Comparison of ENCODE assay signal across 8 cellular contexts in genomic region chr16:9647981-9648701, GRCh38.
DNase-seq lines count a peak whose midpoint lies in the region; ATAC-seq, FAIRE-seq and TF ChIP-seq lines count a peak whose summit lies in the region.

No MANE protein-coding gene starts in this region.

- H3K79me2 ChIP-seq in astrocyte (ENCODE audit: insufficient read depth, low read length) = no peaks in the 10 kb centered on the region
- H3K79me2 ChIP-seq in keratinocyte (ENCODE audit: control insufficient read depth, insufficient read depth, low read length) = no peaks in the 10 kb centered on the region

- DNase-seq in COLO829 (ENCODE audit: low spot score) = peak; percentile 52
- DNase-seq in HS-5 (ENCODE audit: low read depth) = peak; percentile 22
- peak; percentile 12 for DNase-seq in astrocyte (ENCODE audit: low read depth)
- no peak for DNase-seq in keratinocyte (ENCODE audit: low read depth, low spot score)
- no peak for DNase-seq in activated CD8-positive, alpha-beta memory T cell treated with anti-CD3 and anti-CD28 coated beads, Interleukin-2, amount 50 U/mL, for 48 hours
- no peak for DNase-seq in activated CD4-positive, alpha-beta T cell treated with anti-CD3 and anti-CD28 coated beads, Interleukin-2, amount 10 ng/mL, durations not matched to agents 24 days and 14 days

- dilution Hi-C loops in keratinocyte (cut with MboI; ENCODE audit: extremely low pct_ligation_motif_present, low sequenced_read_pairs) = no loop called here

- H3K4me2 ChIP-seq in astrocyte (ENCODE audit: low read length) (no peak overlapping the region), keratinocyte (ENCODE audit: control insufficient read depth, extremely low read depth, insufficient read depth, low read depth, low read length) (no peak overlapping the region)

- H3K9me3 ChIP-seq in astrocyte (ENCODE audit: insufficient read depth, low read depth, low read length) (no peaks in the 10 kb centered on the region), keratinocyte (ENCODE audit: control insufficient read depth, low read depth, low read length) (no peaks in the 10 kb centered on the region)

- peaks cover 39% of the 10 kb centered on the region for H3K27me3 Mint-ChIP-seq in astrocyte (ENCODE audit: low read depth, unreplicated experiment)
- no peaks in the 10 kb centered on the region for H3K27me3 Mint-ChIP-seq in activated CD4-positive, alpha-beta T cell treated with anti-CD3 and anti-CD28 coated beads, Interleukin-2, amount 10 ng/mL, durations not matched to agents 24 days and 14 days

- H3K9ac ChIP-seq in astrocyte (ENCODE audit: low read length) = no peak overlapping the region
- H3K9ac ChIP-seq in keratinocyte (ENCODE audit: control insufficient read depth, extremely low read depth, insufficient read depth, low read length) = no peak overlapping the region

- no peak overlapping the region for H3K27ac Mint-ChIP-seq in astrocyte (ENCODE audit: unreplicated experiment)
- no peak overlapping the region for H3K27ac Mint-ChIP-seq in activated CD4-positive, alpha-beta T cell treated with anti-CD3 and anti-CD28 coated beads, Interleukin-2, amount 10 ng/mL, durations not matched to agents 24 days and 14 days

- no peaks in the 10 kb centered on the region for H3K4me1 ChIP-seq in astrocyte (ENCODE audit: insufficient read depth, low read length)
- no peaks in the 10 kb centered on the region for H3K4me1 ChIP-seq in keratinocyte (ENCODE audit: control insufficient read depth, extremely low read depth, insufficient read depth, low read length)

- H3K9me1 ChIP-seq in keratinocyte (ENCODE audit: control insufficient read depth, extremely low read depth, insufficient read depth, low read length) = no peaks in the 10 kb centered on the region

- ATAC-seq in HG02852 (IDR thresholded peaks at IDR 0.05; ENCODE audit: unreplicated experiment) (no peak), GM19395 (IDR thresholded peaks at IDR 0.05; ENCODE audit: unreplicated experiment) (no peak)

- H4K20me1 ChIP-seq in astrocyte (ENCODE audit: insufficient read depth, low read length) (no peaks in the 10 kb centered on the region), keratinocyte (ENCODE audit: control insufficient read depth, extremely low read depth, insufficient read depth, low read length) (no peaks in the 10 kb centered on the region)

- no peaks in the 10 kb centered on the region for H3K36me3 Mint-ChIP-seq in astrocyte (ENCODE audit: low read depth, unreplicated experiment)
- H3K36me3 Mint-ChIP-seq in activated CD4-positive, alpha-beta T cell treated with anti-CD3 and anti-CD28 coated beads, Interleukin-2, amount 10 ng/mL, durations not matched to agents 24 days and 14 days (ENCODE audit: low read depth) = no peaks in the 10 kb centered on the region

- H3K4me3 Mint-ChIP-seq in astrocyte (ENCODE audit: unreplicated experiment) = no peak overlapping the region
- H3K4me3 Mint-ChIP-seq in activated CD4-positive, alpha-beta T cell treated with anti-CD3 and anti-CD28 coated beads, Interleukin-2, amount 10 ng/mL, durations not matched to agents 24 days and 14 days = no peak overlapping the region

- H3K27me3 ChIP-seq in astrocyte (ENCODE audit: insufficient read depth, low read length) (no peaks in the 10 kb centered on the region), keratinocyte (ENCODE audit: control insufficient read depth, extremely low read depth, insufficient read depth, low read length) (no peaks in the 10 kb centered on the region)

- intact Hi-C loops in activated CD4-positive, alpha-beta T cell treated with anti-CD3 and anti-CD28 coated beads, Interleukin-2, amount 10 ng/mL, durations not matched to agents 24 days and 14 days (cut with micrococcal nuclease) = no loop called here

- peaks cover 3% of the 10 kb centered on the region for H3K9me3 Mint-ChIP-seq in astrocyte (ENCODE audit: unreplicated experiment)
- no peaks in the 10 kb centered on the region for H3K9me3 Mint-ChIP-seq in activated CD4-positive, alpha-beta T cell treated with anti-CD3 and anti-CD28 coated beads, Interleukin-2, amount 10 ng/mL, durations not matched to agents 24 days and 14 days

- H3K36me3 ChIP-seq in astrocyte (ENCODE audit: insufficient read depth, low read length) = no peaks in the 10 kb centered on the region
- H3K36me3 ChIP-seq in keratinocyte (ENCODE audit: control insufficient read depth in 2 of 2, extremely low read depth in 1 of 2, insufficient read depth in 2 of 2, low read length in 2 of 2) = no peaks in the 10 kb centered on the region

- H2AFZ ChIP-seq in astrocyte (ENCODE audit: low read depth, low read length) (no peak overlapping the region), keratinocyte (ENCODE audit: control insufficient read depth, low read length) (no peak overlapping the region)

- peak; percentile 77 for TF ChIP-seq CTCF in astrocyte (IDR thresholded peaks at IDR 0.05; ENCODE audit: insufficient read depth, low read depth, low read length)
- peak; percentile 49 to 74 (median 68) for TF ChIP-seq CTCF in keratinocyte (optimal IDR thresholded peaks at IDR 0.05 in 1 of 3, IDR thresholded peaks at IDR 0.05 in 1 of 3, conservative IDR thresholded peaks at IDR 0.05 in 1 of 3; ENCODE audit: extremely low read depth in 1 of 3, insufficient read depth in 2 of 3, low read length in 3 of 3)

- H3K4me1 Mint-ChIP-seq in astrocyte (ENCODE audit: low read depth, unreplicated experiment) = no peaks in the 10 kb centered on the region
- no peaks in the 10 kb centered on the region for H3K4me1 Mint-ChIP-seq in activated CD4-positive, alpha-beta T cell treated with anti-CD3 and anti-CD28 coated beads, Interleukin-2, amount 10 ng/mL, durations not matched to agents 24 days and 14 days

- H3K4me3 ChIP-seq in astrocyte (ENCODE audit: insufficient read depth, low read depth, low read length) (no peak overlapping the region), keratinocyte (ENCODE audit: control insufficient read depth in 2 of 3, extremely low read depth in 1 of 3, insufficient read depth in 2 of 3, low read depth in 1 of 3, low read length in 3 of 3) (no peak overlapping the region)

- H3K27ac ChIP-seq in astrocyte (ENCODE audit: low read depth, low read length) = no peak overlapping the region
- no peak overlapping the region for H3K27ac ChIP-seq in keratinocyte (ENCODE audit: control insufficient read depth, insufficient read depth, low read length)

- FAIRE-seq in astrocyte (lab: Jason Lieb, UNC) = no peak
- peak; percentile 43 for FAIRE-seq in keratinocyte (lab: Jason Lieb, UNC)

Comparison
In these comparisons a context has a peak if more than half of its experiments do, and no peak if none do; other contexts are left out.
1. DNase-seq: peak in COLO829 (single experiment), HS-5 (single experiment) and astrocyte (single experiment); none in keratinocyte (single experiment), activated CD8-positive, alpha-beta memory T cell treated with anti-CD3 and anti-CD28 coated beads, Interleukin-2, amount 50 U/mL, for 48 hours (single experiment) and activated CD4-positive, alpha-beta T cell treated with anti-CD3 and anti-CD28 coated beads, Interleukin-2, amount 10 ng/mL, durations not matched to agents 24 days and 14 days (single experiment).